Comparison of ENCODE assay signal across 8 cellular contexts in the genomic region with DNA sequence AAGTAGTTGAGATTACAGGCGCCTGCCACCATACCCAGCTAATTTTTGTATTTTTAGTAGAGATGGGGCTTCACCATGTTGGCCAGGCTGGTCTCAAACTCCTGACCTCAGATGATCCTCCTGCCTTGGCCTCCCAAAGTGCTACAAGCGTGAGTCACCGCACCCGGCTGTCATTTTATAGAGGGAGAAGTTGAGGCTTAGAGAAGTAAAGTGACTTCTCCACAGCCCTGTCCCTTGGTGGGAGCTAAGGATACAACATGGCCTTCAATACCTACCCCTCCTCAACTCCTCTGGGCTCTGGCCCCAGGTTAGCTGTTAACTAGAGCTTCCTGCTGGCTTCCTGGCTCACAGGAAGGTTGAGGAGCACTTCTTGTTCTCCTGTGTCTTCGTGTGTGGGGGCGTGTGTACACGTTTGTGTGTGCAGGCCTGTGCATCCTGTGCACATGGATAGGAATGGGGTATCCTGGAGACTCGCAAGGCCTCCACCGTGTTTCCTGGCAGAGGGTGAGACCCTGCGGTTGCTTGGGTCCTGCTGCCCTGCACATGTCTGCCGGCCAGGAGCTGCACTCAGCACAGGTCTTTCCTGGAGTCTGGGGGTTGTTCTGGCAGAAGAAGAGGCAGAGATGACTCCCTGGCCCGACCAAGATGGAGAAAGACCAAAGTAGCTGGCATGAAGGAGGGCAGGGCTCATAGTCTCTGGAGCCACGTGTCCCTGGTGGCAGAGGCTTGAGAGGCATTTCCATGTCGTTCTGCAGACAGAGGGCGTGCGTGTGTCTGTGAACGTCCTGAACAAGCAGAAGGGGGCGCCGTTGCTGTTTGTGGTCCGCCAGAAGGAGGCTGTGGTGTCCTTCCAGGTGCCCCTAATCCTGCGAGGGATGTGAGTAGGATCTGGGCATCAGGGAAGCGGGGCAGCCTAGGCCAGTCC. TPM values are rescaled to one million over a fixed set of nuclear protein-coding genes. Genes with fewer than 3 reads are reported as not detected.
A peak's percentile ranks its signal among the peaks of the same experiment; 100 is the strongest.
DNase-seq lines count a peak whose midpoint lies in the region; ATAC-seq, FAIRE-seq and TF ChIP-seq lines count a peak whose summit lies in the region.

No MANE protein-coding gene starts in this region.

- H3K4me2 ChIP-seq in keratinocyte (ENCODE audit: control insufficient read depth, extremely low read depth, insufficient read depth, low read depth, low read length): no peak overlapping the region

- H3K9me1 ChIP-seq in keratinocyte (ENCODE audit: control insufficient read depth, extremely low read depth, insufficient read depth, low read length): no peaks in the 10 kb centered on the region

- no peaks in the 10 kb centered on the region for H4K20me1 ChIP-seq in keratinocyte (ENCODE audit: control insufficient read depth, extremely low read depth, insufficient read depth, low read length)

- ATAC-seq in GM18907 (IDR thresholded peaks at IDR 0.05; ENCODE audit: unreplicated experiment): no peak

- no peaks in the 10 kb centered on the region for H3K27me3 ChIP-seq in keratinocyte (ENCODE audit: control insufficient read depth, extremely low read depth, insufficient read depth, low read length)
- H3K27me3 ChIP-seq in spleen (replicated peaks in 1 of 7): no peaks in the 10 kb centered on the region

- intact Hi-C loops in spleen (cut with DNase I; ENCODE audit: low total_unique reads): no loop called here

- H3K9me3 ChIP-seq in keratinocyte (ENCODE audit: control insufficient read depth, low read depth, low read length): no peaks in the 10 kb centered on the region
- no peaks in the 10 kb centered on the region for H3K9me3 ChIP-seq in spleen

- FAIRE-seq in keratinocyte (lab: Jason Lieb, UNC): no peak

- H3K27ac ChIP-seq in keratinocyte (ENCODE audit: control insufficient read depth, insufficient read depth, low read length) (no peak overlapping the region), spleen (peak overlapping the region in 3 of 8 donors; percentile 50 to 97 (median 97))

- WGBS in spleen, 5 donors: 46 to 51% (median 47%) methylated on average over 15 to 22 of the region's 22 CpGs

- no peak overlapping the region for H2AFZ ChIP-seq in keratinocyte (ENCODE audit: control insufficient read depth, low read length)

- H3K36me3 ChIP-seq in keratinocyte (ENCODE audit: control insufficient read depth in 2 of 2, extremely low read depth in 1 of 2, insufficient read depth in 2 of 2, low read length in 2 of 2) (peaks cover 2 to 13% of the 10 kb centered on the region in 2 experiments), spleen (peaks cover 0 to 43% (median 23%) of the 10 kb centered on the region in 6 donors)

- dilution Hi-C loops in keratinocyte (cut with MboI; ENCODE audit: extremely low pct_ligation_motif_present, low sequenced_read_pairs): no loop called here

- peaks cover 19% of the 10 kb centered on the region for H3K4me1 ChIP-seq in keratinocyte (ENCODE audit: control insufficient read depth, extremely low read depth, insufficient read depth, low read length)
- peaks cover 19 to 59% (median 40%) of the 10 kb centered on the region in 6 donors for H3K4me1 ChIP-seq in spleen

- peak; percentile 75 for DNase-seq in ELR (ENCODE audit: low read depth)
- peak; percentile 85 for DNase-seq in HuH-7 (ENCODE audit: low spot score)
- peak in 4 of 5 experiments; percentile 21 to 89 (median 38) for DNase-seq in T-helper 2 cell
- peak; percentile 39 for DNase-seq in brain pericyte (ENCODE audit: low read depth, low spot score)
- peak; percentile 32 for DNase-seq in keratinocyte (ENCODE audit: low read depth, low spot score)
- peak; percentile 91 for DNase-seq in spleen
- no peak for DNase-seq in NCI-H187 (lab: John Stamatoyannopoulos, UW)

- no peak overlapping the region for H3K9ac ChIP-seq in keratinocyte (ENCODE audit: control insufficient read depth, extremely low read depth, insufficient read depth, low read length)

- no peak for TF ChIP-seq POLR2A in spleen (IDR thresholded peaks at IDR 0.05)

- no peaks in the 10 kb centered on the region for H3K79me2 ChIP-seq in keratinocyte (ENCODE audit: control insufficient read depth, insufficient read depth, low read length)

- no peak overlapping the region for H3K4me3 ChIP-seq in keratinocyte (ENCODE audit: control insufficient read depth in 2 of 3, extremely low read depth in 1 of 3, insufficient read depth in 2 of 3, low read depth in 1 of 3, low read length in 3 of 3)
- H3K4me3 ChIP-seq in spleen: peak overlapping the region in 2 of 8 donors; percentile 4 to 34

- TF ChIP-seq CTCF in keratinocyte (optimal IDR thresholded peaks at IDR 0.05 in 1 of 3, IDR thresholded peaks at IDR 0.05 in 1 of 3, conservative IDR thresholded peaks at IDR 0.05 in 1 of 3; ENCODE audit: extremely low read depth in 1 of 3, insufficient read depth in 2 of 3, low read length in 3 of 3) (peak; percentile 67 to 88 (median 86)), spleen (IDR thresholded peaks at IDR 0.05 in 8 of 11, conservative IDR thresholded peaks at IDR 0.05 in 3 of 11) (peak; percentile 41 to 83 (median 73))

RNA-seq across cellular contexts. Expression of gene SIDT2, which starts 2.4 kb away (rescaled TPM):
- 9.8 to 14.3 TPM (median 12.6 TPM) in 3 replicates for polyA plus RNA-seq in keratinocyte
- polyA plus RNA-seq in keratinocyte (2011; ENCODE audit: low read depth): 24.4 TPM
- 11.1 and 11.9 TPM in 2 replicates for polyA plus RNA-seq in keratinocyte (2011; cell fraction: cytosol; rRNA removed)
- 53.7 and 63.4 TPM in 2 replicates for polyA plus RNA-seq in keratinocyte (2011; cell fraction: nucleus; rRNA removed)
- 11.4 and 17.9 TPM in 2 replicates for polyA plus RNA-seq in keratinocyte (2012; ENCODE audit: low replicate concordance)
- polyA minus RNA-seq in keratinocyte: 34.9 to 72.0 TPM (median 34.9 TPM) in 3 replicates
- polyA minus RNA-seq in keratinocyte (2011; cell fraction: cytosol; rRNA and poly(A)+ RNA removed): 13.2 TPM
- polyA minus RNA-seq in keratinocyte (2011; cell fraction: nucleus; rRNA and poly(A)+ RNA removed): 39.6 and 59.0 TPM in 2 replicates
- 10 to 100 TPM; 40.3 to 83.8 (median 58.3) TPM for total RNA-seq in spleen
- 10 to 100 TPM; 21.3 to 36.0 (median 24.0) TPM for polyA plus RNA-seq in spleen

RNA-seq across cellular contexts. Expression of gene TAGLN, which starts 18.2 kb away (rescaled TPM):
- 20.5 to 85.4 TPM (median 26.6 TPM) in 3 replicates for polyA plus RNA-seq in keratinocyte
- polyA plus RNA-seq in keratinocyte (2011; ENCODE audit: low read depth): 72.5 TPM
- 56.0 and 112 TPM in 2 replicates for polyA plus RNA-seq in keratinocyte (2011; cell fraction: cytosol; rRNA removed)
- 50.5 and 81.3 TPM in 2 replicates for polyA plus RNA-seq in keratinocyte (2011; cell fraction: nucleus; rRNA removed)
- polyA plus RNA-seq in keratinocyte (2012; ENCODE audit: low replicate concordance): 14.5 and 64.7 TPM in 2 replicates
- polyA minus RNA-seq in keratinocyte: 4.3 to 37.9 TPM (median 8.0 TPM) in 3 replicates
- 25.7 TPM for polyA minus RNA-seq in keratinocyte (2011; cell fraction: cytosol; rRNA and poly(A)+ RNA removed)
- 18.9 and 34.0 TPM in 2 replicates for polyA minus RNA-seq in keratinocyte (2011; cell fraction: nucleus; rRNA and poly(A)+ RNA removed)
- 1,000 to 10,000 TPM in 1 of 7 donors, 100 to 1,000 TPM in 6; 117 to 1,088 (median 328) TPM for total RNA-seq in spleen
- 100 to 1,000 TPM; 247 to 807 (median 469) TPM for polyA plus RNA-seq in spleen

RNA-seq across cellular contexts. Expression of gene PAFAH1B2, which starts 36.8 kb away (rescaled TPM):
- polyA plus RNA-seq in keratinocyte (66.0 to 101 TPM (median 76.4 TPM) in 3 replicates), spleen (10 to 100 TPM; 14.3 to 28.3 (median 16.2) TPM)
- 132 TPM for polyA plus RNA-seq in keratinocyte (2011; ENCODE audit: low read depth)
- 58.2 and 76.3 TPM in 2 replicates for polyA plus RNA-seq in keratinocyte (2011; cell fraction: cytosol; rRNA removed)
- 73.7 TPM in 2 replicates for polyA plus RNA-seq in keratinocyte (2011; cell fraction: nucleus; rRNA removed)
- 35.5 and 72.5 TPM in 2 replicates for polyA plus RNA-seq in keratinocyte (2012; ENCODE audit: low replicate concordance)
- 135 to 219 TPM (median 218 TPM) in 3 replicates for polyA minus RNA-seq in keratinocyte
- polyA minus RNA-seq in keratinocyte (2011; cell fraction: cytosol; rRNA and poly(A)+ RNA removed): 116 TPM
- 54.7 and 105 TPM in 2 replicates for polyA minus RNA-seq in keratinocyte (2011; cell fraction: nucleus; rRNA and poly(A)+ RNA removed)
- 10 to 100 TPM; 58.6 to 80.4 (median 67.2) TPM for total RNA-seq in spleen

RNA-seq across cellular contexts. Expression of gene PCSK7, which starts 51.0 kb away (rescaled TPM):
- polyA plus RNA-seq in keratinocyte (32.9 to 48.6 TPM (median 35.4 TPM) in 3 replicates), spleen (10 to 100 TPM; 27.3 to 53.4 (median 52.3) TPM)
- 15.4 TPM for polyA plus RNA-seq in keratinocyte (2011; ENCODE audit: low read depth)
- 21.9 and 32.8 TPM in 2 replicates for polyA plus RNA-seq in keratinocyte (2011; cell fraction: cytosol; rRNA removed)
- 113 and 135 TPM in 2 replicates for polyA plus RNA-seq in keratinocyte (2011; cell fraction: nucleus; rRNA removed)
- 23.6 and 36.6 TPM in 2 replicates for polyA plus RNA-seq in keratinocyte (2012; ENCODE audit: low replicate concordance)
- polyA minus RNA-seq in keratinocyte: 54.1 to 67.0 TPM (median 58.0 TPM) in 3 replicates
- 55.1 TPM for polyA minus RNA-seq in keratinocyte (2011; cell fraction: cytosol; rRNA and poly(A)+ RNA removed)
- 59.5 and 89.2 TPM in 2 replicates for polyA minus RNA-seq in keratinocyte (2011; cell fraction: nucleus; rRNA and poly(A)+ RNA removed)
- 100 to 1,000 TPM in 5 of 7 donors, 10 to 100 TPM in 2; 92.6 to 152 (median 117) TPM for total RNA-seq in spleen

RNA-seq across cellular contexts. Expression of gene RNF214, which starts 51.5 kb away (rescaled TPM):
- polyA plus RNA-seq in keratinocyte (8.1 to 11.8 TPM (median 11.3 TPM) in 3 replicates), spleen (1 to 10 TPM; 5.6 to 9.9 (median 6.7) TPM)
- polyA plus RNA-seq in keratinocyte (2011; ENCODE audit: low read depth): 25.3 TPM
- polyA plus RNA-seq in keratinocyte (2011; cell fraction: cytosol; rRNA removed): 10.0 and 10.2 TPM in 2 replicates
- 16.0 and 16.9 TPM in 2 replicates for polyA plus RNA-seq in keratinocyte (2011; cell fraction: nucleus; rRNA removed)
- polyA plus RNA-seq in keratinocyte (2012; ENCODE audit: low replicate concordance): 8.7 and 8.8 TPM in 2 replicates
- polyA minus RNA-seq in keratinocyte: 19.0 to 33.1 TPM (median 21.6 TPM) in 3 replicates
- 9.0 TPM for polyA minus RNA-seq in keratinocyte (2011; cell fraction: cytosol; rRNA and poly(A)+ RNA removed)
- polyA minus RNA-seq in keratinocyte (2011; cell fraction: nucleus; rRNA and poly(A)+ RNA removed): 11.7 and 14.7 TPM in 2 replicates
- total RNA-seq in spleen: 10 to 100 TPM; 13.1 to 29.6 (median 20.9) TPM

Comparison
In these comparisons a context has a peak if more than half of its experiments do, and no peak if none do; other contexts are left out.
1. DNase-seq: peak in ELR (single experiment), HuH-7 (single experiment), T-helper 2 cell (4 of 5), brain pericyte (single experiment), keratinocyte (single experiment) and spleen (single experiment); none in NCI-H187 (0 of 2).